Comparison of ENCODE assay signal across 8 cellular contexts in genomic region chr2:222306393-222307137, GRCh38. TPM values are rescaled to one million over a fixed set of nuclear protein-coding genes. Genes with fewer than 3 reads are reported as not detected.
DNase-seq lines count a peak whose midpoint lies in the region; ATAC-seq and TF ChIP-seq lines count a peak whose summit lies in the region.
"Had no signal": no experiment of that assay in that cellular context is flagged by ENCODE, and none has a peak within 500 bp of the region (broad histone marks: within the 10 kb centered on the region; RNA-seq: fewer than 3 reads in every experiment).

No MANE protein-coding gene starts in this region.

- no peaks in the 10 kb centered on the region for H3K9me3 ChIP-seq in WERI-Rb-1 (ENCODE audit: severe bottlenecking)
- no peaks in the 10 kb centered on the region for H3K9me3 ChIP-seq in hepatocyte (ENCODE audit: low read depth)

- peak; percentile 3 for ATAC-seq in GM21390 (IDR thresholded peaks at IDR 0.05; ENCODE audit: unreplicated experiment)
- no peak for ATAC-seq in stimulated activated effector memory CD8-positive, alpha-beta T cell treated with anti-CD3 and anti-CD28 coated beads, Interleukin-12 subunit alpha, Interleukin-12 subunit beta, amount 100 ng/mL, for 72 hours
- ATAC-seq in HG03175 (IDR thresholded peaks at IDR 0.05; ENCODE audit: unreplicated experiment): no peak
- no peak for ATAC-seq in GM21528 (IDR thresholded peaks at IDR 0.05; ENCODE audit: low FRiP score, unreplicated experiment)

- H3K9me3 Mint-ChIP-seq in stimulated activated effector memory CD8-positive, alpha-beta T cell treated with anti-CD3 and anti-CD28 coated beads, Interleukin-12 subunit alpha, Interleukin-12 subunit beta, amount 100 ng/mL, for 72 hours: peaks cover 4% of the 10 kb centered on the region

- peaks cover 9% of the 10 kb centered on the region for H3K36me3 Mint-ChIP-seq in stimulated activated effector memory CD8-positive, alpha-beta T cell treated with anti-CD3 and anti-CD28 coated beads, Interleukin-12 subunit alpha, Interleukin-12 subunit beta, amount 100 ng/mL, for 72 hours

- H3K27me3 ChIP-seq in WERI-Rb-1 (ENCODE audit: insufficient read depth, low read depth, severe bottlenecking) (peaks cover 99% of the 10 kb centered on the region), hepatocyte (peaks cover 100% of the 10 kb centered on the region)

- under 1% methylated on average over 25 of the region's 26 CpGs for WGBS in hepatocyte (ENCODE audit: low lambda C conversion rate, missing lambda C conversion rate)

- H3K4me3 ChIP-seq in WERI-Rb-1 (ENCODE audit: low read depth, low read length): peak overlapping the region; percentile 47
- H3K4me3 ChIP-seq in hepatocyte: peak overlapping the region; percentile 39

- no peaks in the 10 kb centered on the region for H3K79me2 ChIP-seq in hepatocyte

- H3K36me3 ChIP-seq in WERI-Rb-1 (no peaks in the 10 kb centered on the region), hepatocyte (replicated peaks; ENCODE audit: insufficient read depth, low read depth) (no peaks in the 10 kb centered on the region)

- no peaks in the 10 kb centered on the region for H3K9me2 ChIP-seq in hepatocyte (replicated peaks; ENCODE audit: insufficient read depth)

- H3K4me2 ChIP-seq in hepatocyte: peak overlapping the region; percentile 97

- peak overlapping the region; percentile 42 for H2AFZ ChIP-seq in hepatocyte

- H3K27ac ChIP-seq in WERI-Rb-1 (no peak overlapping the region), hepatocyte (no peak overlapping the region)

- DNase-seq in WERI-Rb-1 (no peak), hepatocyte (ENCODE audit: low spot score) (no peak), NCI-H2196 (lab: John Stamatoyannopoulos, UW; ENCODE audit: unreplicated experiment) (no peak)
- DNase-seq in stimulated activated effector memory CD8-positive, alpha-beta T cell treated with anti-CD3 and anti-CD28 coated beads, Interleukin-12 subunit alpha, Interleukin-12 subunit beta, amount 100 ng/mL, for 72 hours (ENCODE audit: low spot score in 2 of 2): no peak
- DNase-seq: activated CD8-positive, alpha-beta memory T cell treated with anti-CD3 and anti-CD28 coated beads, Interleukin-2, amount 50 U/mL, for 48 hours had no signal

- no peak for TF ChIP-seq CTCF in WERI-Rb-1 (IDR thresholded peaks at IDR 0.05; ENCODE audit: low read depth, low read length)
- TF ChIP-seq CTCF in hepatocyte (IDR thresholded peaks at IDR 0.05; ENCODE audit: poor library complexity): no peak

- peaks cover 3% of the 10 kb centered on the region for H4K20me1 ChIP-seq in hepatocyte (ENCODE audit: insufficient read depth, poor library complexity, severe bottlenecking)

- H3K4me1 Mint-ChIP-seq in stimulated activated effector memory CD8-positive, alpha-beta T cell treated with anti-CD3 and anti-CD28 coated beads, Interleukin-12 subunit alpha, Interleukin-12 subunit beta, amount 100 ng/mL, for 72 hours: peaks cover 53% of the 10 kb centered on the region

- peak overlapping the region; percentile 61 for H3K4me3 Mint-ChIP-seq in stimulated activated effector memory CD8-positive, alpha-beta T cell treated with anti-CD3 and anti-CD28 coated beads, Interleukin-12 subunit alpha, Interleukin-12 subunit beta, amount 100 ng/mL, for 72 hours

- H3K27ac Mint-ChIP-seq in stimulated activated effector memory CD8-positive, alpha-beta T cell treated with anti-CD3 and anti-CD28 coated beads, Interleukin-12 subunit alpha, Interleukin-12 subunit beta, amount 100 ng/mL, for 72 hours: no peak overlapping the region

- peaks cover 16% of the 10 kb centered on the region for H3K4me1 ChIP-seq in hepatocyte (ENCODE audit: insufficient read depth)

RNA-seq across cellular contexts. Expression of gene PAX3, which starts 7.8 kb away (rescaled TPM):
- not detected in 2 replicates for total RNA-seq in hepatocyte
- not detected in 2 replicates for polyA plus RNA-seq in hepatocyte
